In the genomic region with DNA sequence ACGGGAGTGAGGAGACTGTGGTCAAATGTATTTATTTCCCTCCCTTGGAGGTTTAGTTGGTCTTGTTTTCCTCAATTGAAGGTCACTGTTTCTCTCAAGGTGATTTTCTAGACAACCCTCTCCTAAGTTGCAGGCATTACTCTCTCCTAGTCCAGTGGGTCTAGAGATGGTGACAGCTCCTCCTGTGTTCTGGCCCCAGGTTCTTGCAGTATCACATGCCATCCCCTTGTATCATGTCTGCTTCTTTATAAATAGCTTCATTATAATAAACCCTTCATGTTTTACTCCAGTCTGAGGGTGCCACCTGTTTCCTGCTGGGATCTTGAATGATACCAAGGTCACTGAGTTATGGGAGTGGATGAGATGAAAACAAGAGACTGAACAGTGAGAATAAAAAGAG, we compare ENCODE assay signal across 22 cellular contexts.
"Had no signal": no experiment of that assay in that cellular context is flagged by ENCODE, and none has a peak within 500 bp of the region (broad histone marks: within the 10 kb centered on the region; RNA-seq: fewer than 3 reads in every experiment).

No MANE protein-coding gene starts in this region.

- H3K27ac Mint-ChIP-seq: immature natural killer cell, mesothelial cell of epicardium had no signal

- H3K79me2 ChIP-seq: hepatocyte had no signal

- H3K4me3 Mint-ChIP-seq: immature natural killer cell, mesothelial cell of epicardium had no signal

- H3K27me3 ChIP-seq: dorsolateral prefrontal cortex, esophagus muscularis mucosa, foreskin keratinocyte, gastroesophageal sphincter, heart left ventricle, hepatocyte had no signal

- H2AFZ ChIP-seq: hepatocyte had no signal

- DNase-seq: dermis blood vessel endothelial cell; dorsolateral prefrontal cortex; effector CD4-positive, alpha-beta T cell; effector memory CD4-positive, alpha-beta T cell; foreskin keratinocyte; heart left ventricle; hypothalamus; immature natural killer cell; islet precursor cell; kidney; kidney glomerular epithelial cell; left colon; left ventricle myocardium inferior; lower lobe of right lung; mesenchymal stem cell; mucosa of descending colon had no signal

- H3K4me3 ChIP-seq: coronary artery, dorsolateral prefrontal cortex, esophagus muscularis mucosa, gastroesophageal sphincter, heart left ventricle, hepatocyte, left ventricle myocardium inferior, lower lobe of right lung, mucosa of descending colon had no signal

- ATAC-seq: foreskin keratinocyte, gastroesophageal sphincter, left colon, left lobe of liver, lower lobe of right lung, mucosa of descending colon had no signal

- H3K27ac ChIP-seq: coronary artery, dorsolateral prefrontal cortex, esophagus muscularis mucosa, foreskin keratinocyte, gastroesophageal sphincter, heart left ventricle, hepatocyte, left ventricle myocardium inferior, lower lobe of right lung had no signal

- H3K4me2 ChIP-seq: hepatocyte had no signal

- H3K36me3 ChIP-seq: esophagus muscularis mucosa, gastroesophageal sphincter, heart left ventricle, left ventricle myocardium inferior, lower lobe of right lung had no signal

- H3K4me1 ChIP-seq: esophagus muscularis mucosa, foreskin keratinocyte, gastroesophageal sphincter, heart left ventricle, left ventricle myocardium inferior, lower lobe of right lung had no signal

- H3K4me1 Mint-ChIP-seq: immature natural killer cell, mesothelial cell of epicardium had no signal
